1 cellular context compared by ENCODE assay signal in the genomic region with DNA sequence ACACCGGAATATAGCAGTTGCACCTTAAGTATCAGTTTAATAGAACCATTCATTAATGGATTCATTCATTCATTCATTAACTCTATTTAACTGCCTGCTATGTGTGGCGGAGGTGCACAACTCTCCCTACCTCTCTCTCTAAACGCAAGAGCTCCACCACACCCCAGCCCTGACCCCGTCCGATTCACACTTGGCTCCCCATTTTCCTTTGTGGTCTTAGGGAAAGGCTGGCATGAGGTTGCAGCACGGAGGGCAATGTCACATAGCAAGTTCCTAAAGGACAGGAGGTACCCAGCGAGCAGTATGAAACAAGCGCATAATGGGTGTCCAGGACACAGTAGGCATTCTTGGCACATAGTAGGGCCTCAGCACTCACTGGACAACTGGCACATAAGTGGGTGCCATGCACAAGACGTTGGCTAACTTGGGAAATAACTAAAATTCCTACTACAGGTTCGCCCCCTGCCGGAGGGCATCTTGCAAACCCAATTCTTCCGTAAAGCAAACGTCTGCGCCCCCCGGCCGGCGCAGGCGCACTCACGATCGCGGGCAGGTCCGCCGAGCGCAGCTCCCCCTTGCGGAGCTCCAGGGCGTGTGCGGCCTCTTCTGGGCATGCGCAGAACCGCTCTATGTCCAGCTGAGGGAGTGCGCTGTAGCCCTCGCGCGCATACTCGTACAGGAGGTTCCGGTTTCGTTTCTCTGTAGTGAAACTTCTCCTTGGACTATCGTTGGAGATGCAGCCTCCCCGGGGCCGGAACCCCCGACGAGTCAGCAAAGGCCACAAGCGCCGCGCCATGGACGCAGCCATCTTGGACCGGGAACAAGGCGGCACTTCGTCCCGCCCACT.
TF ChIP-seq lines count a peak whose summit lies in the region.

A gene with protein sequence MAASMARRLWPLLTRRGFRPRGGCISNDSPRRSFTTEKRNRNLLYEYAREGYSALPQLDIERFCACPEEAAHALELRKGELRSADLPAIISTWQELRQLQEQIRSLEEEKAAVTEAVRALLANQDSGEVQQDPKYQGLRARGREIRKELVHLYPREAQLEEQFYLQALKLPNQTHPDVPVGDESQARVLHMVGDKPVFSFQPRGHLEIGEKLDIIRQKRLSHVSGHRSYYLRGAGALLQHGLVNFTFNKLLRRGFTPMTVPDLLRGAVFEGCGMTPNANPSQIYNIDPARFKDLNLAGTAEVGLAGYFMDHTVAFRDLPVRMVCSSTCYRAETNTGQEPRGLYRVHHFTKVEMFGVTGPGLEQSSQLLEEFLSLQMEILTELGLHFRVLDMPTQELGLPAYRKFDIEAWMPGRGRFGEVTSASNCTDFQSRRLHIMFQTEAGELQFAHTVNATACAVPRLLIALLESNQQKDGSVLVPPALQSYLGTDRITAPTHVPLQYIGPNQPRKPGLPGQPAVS (minus strand): TSS at position 835 of the 847 bp plus-strand sequence. CDS start 27 bp downstream, at position 808.

TF ChIP-seq in IMR-90, 13 proteins besides CTCF, POLR2A, EP300 and RAD21 (continued from another document):
- TF ChIP-seq NFE2L2 (IDR thresholded peaks at IDR 0.05; ENCODE audit: low read depth, low read length) (peak; percentile 5; the same call in 1 of the 2 replicates), FOS (IDR thresholded peaks at IDR 0.05; ENCODE audit: low read depth, low read length) (no peak), SMC3 (IDR thresholded peaks at IDR 0.05; ENCODE audit: low read depth, low read length) (peak; percentile 81), RCOR1 (IDR thresholded peaks at IDR 0.05; ENCODE audit: insufficient replicate concordance, low read length) (peak; percentile 39), BHLHE40 (IDR thresholded peaks at IDR 0.05; ENCODE audit: low read depth, low read length) (peak; percentile 28; the same call in 1 of the 2 replicates)
- TF ChIP-seq, protein P1, sequence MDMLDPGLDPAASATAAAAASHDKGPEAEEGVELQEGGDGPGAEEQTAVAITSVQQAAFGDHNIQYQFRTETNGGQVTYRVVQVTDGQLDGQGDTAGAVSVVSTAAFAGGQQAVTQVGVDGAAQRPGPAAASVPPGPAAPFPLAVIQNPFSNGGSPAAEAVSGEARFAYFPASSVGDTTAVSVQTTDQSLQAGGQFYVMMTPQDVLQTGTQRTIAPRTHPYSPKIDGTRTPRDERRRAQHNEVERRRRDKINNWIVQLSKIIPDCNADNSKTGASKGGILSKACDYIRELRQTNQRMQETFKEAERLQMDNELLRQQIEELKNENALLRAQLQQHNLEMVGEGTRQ (IDR thresholded peaks at IDR 0.05; ENCODE audit: low read depth, low read length): no peak
